ENCODE assay signal across 1 cellular context in genomic region chr2:168149431-168149830, GRCh38.
TF ChIP-seq lines count a peak whose summit lies in the region.

No MANE protein-coding gene starts in this region.

TF ChIP-seq in HepG2, 621 proteins besides CTCF, POLR2A, EP300 and RAD21 (continued from another document and continues in another):
- TF ChIP-seq ZNF609 (CRISPR knock-in tag; IDR thresholded peaks at IDR 0.05; ENCODE audit: borderline replicate concordance) (no peak), ARHGAP35 (CRISPR knock-in tag; IDR thresholded peaks at IDR 0.05; ENCODE audit: borderline replicate concordance) (no peak), RFXAP (CRISPR knock-in tag; IDR thresholded peaks at IDR 0.05; ENCODE audit: borderline replicate concordance) (no peak), MTERF4 (CRISPR knock-in tag; IDR thresholded peaks at IDR 0.05) (no peak), ZSCAN29 (CRISPR knock-in tag; conservative IDR thresholded peaks at IDR 0.05) (no peak), GRHL1 (CRISPR knock-in tag; conservative IDR thresholded peaks at IDR 0.05) (no peak), ZNF75D (CRISPR knock-in tag; IDR thresholded peaks at IDR 0.05; ENCODE audit: borderline replicate concordance) (no peak), MBNL3 (CRISPR knock-in tag; conservative IDR thresholded peaks at IDR 0.05) (no peak), JARID2 (CRISPR knock-in tag; IDR thresholded peaks at IDR 0.05; ENCODE audit: insufficient replicate concordance) (no peak), ZNF629 (CRISPR knock-in tag; conservative IDR thresholded peaks at IDR 0.05) (no peak), ZNF839 (CRISPR knock-in tag; IDR thresholded peaks at IDR 0.05; ENCODE audit: borderline replicate concordance) (no peak), ELF1 (CRISPR knock-in tag; IDR thresholded peaks at IDR 0.05) (0 out of 2 replicates have a peak, but pooled peaks have one; percentile 15), RXRB (CRISPR knock-in tag; IDR thresholded peaks at IDR 0.05; ENCODE audit: borderline replicate concordance) (no peak), MXD3 (CRISPR knock-in tag; IDR thresholded peaks at IDR 0.05) (no peak), ZNF317 (CRISPR knock-in tag; IDR thresholded peaks at IDR 0.05) (no peak), DMAP1 (CRISPR knock-in tag; IDR thresholded peaks at IDR 0.05) (no peak), SKIL (CRISPR knock-in tag; IDR thresholded peaks at IDR 0.05; ENCODE audit: borderline replicate concordance) (no peak), ZNF570 (CRISPR knock-in tag; IDR thresholded peaks at IDR 0.05; ENCODE audit: borderline replicate concordance) (no peak), CSRNP1 (CRISPR knock-in tag; IDR thresholded peaks at IDR 0.05) (no peak), MXI1 (IDR thresholded peaks at IDR 0.05; ENCODE audit: borderline replicate concordance, low read depth, low read length) (no peak), SKI (IDR thresholded peaks at IDR 0.05; ENCODE audit: partially characterized antibody) (no peak), ESRRA (CRISPR knock-in tag; IDR thresholded peaks at IDR 0.05; ENCODE audit: low read depth) (no peak), SIN3B (IDR thresholded peaks at IDR 0.05; ENCODE audit: low read length) (no peak), ADNP (CRISPR knock-in tag; IDR thresholded peaks at IDR 0.05) (no peak), POGZ (CRISPR knock-in tag; IDR thresholded peaks at IDR 0.05) (no peak), KAT7 (CRISPR knock-in tag; IDR thresholded peaks at IDR 0.05; ENCODE audit: borderline replicate concordance) (no peak), IRF9 (CRISPR knock-in tag; IDR thresholded peaks at IDR 0.05; ENCODE audit: borderline replicate concordance) (no peak), CEBPZ (IDR thresholded peaks at IDR 0.05; ENCODE audit: low read length) (no peak), WIZ (CRISPR knock-in tag; IDR thresholded peaks at IDR 0.05) (0 out of 2 replicates have a peak, but pooled peaks have one; percentile 31), GTF2F1 (IDR thresholded peaks at IDR 0.05; ENCODE audit: low read length) (no peak), TCF7 (IDR thresholded peaks at IDR 0.05; ENCODE audit: low read depth) (no peak), CBX2 (IDR thresholded peaks at IDR 0.05; ENCODE audit: low read depth, low read length) (no peak), CBX2 (CRISPR knock-in tag; IDR thresholded peaks at IDR 0.05; ENCODE audit: low read depth) (no peak), TCF7L2 (IDR thresholded peaks at IDR 0.05; ENCODE audit: low read depth, low read length) (no peak), E2F5 (CRISPR knock-in tag; conservative IDR thresholded peaks at IDR 0.05) (no peak), UBTF (CRISPR knock-in tag; IDR thresholded peaks at IDR 0.05) (no peak), ZNF639 (CRISPR knock-in tag; conservative IDR thresholded peaks at IDR 0.05) (no peak), ZNF616 (CRISPR knock-in tag; IDR thresholded peaks at IDR 0.05; ENCODE audit: low read depth) (no peak), HDAC2 (CRISPR knock-in tag; IDR thresholded peaks at IDR 0.05) (0 out of 2 replicates have a peak, but pooled peaks have one; percentile 19), TP53 (CRISPR knock-in tag; conservative IDR thresholded peaks at IDR 0.05) (no peak), REL (CRISPR knock-in tag; conservative IDR thresholded peaks at IDR 0.05) (no peak)
